19 cellular contexts compared by ENCODE assay signal in genomic region chr5:100694100-100694499, GRCh38.
"Had no signal": no experiment of that assay in that cellular context is flagged by ENCODE, and none has a peak within 500 bp of the region (broad histone marks: within the 10 kb centered on the region; RNA-seq: fewer than 3 reads in every experiment).

No MANE protein-coding gene starts in this region.

- H3K36me3 ChIP-seq: brain microvascular endothelial cell, gastroesophageal sphincter, right lobe of liver, transverse colon had no signal

- H3K4me1 Mint-ChIP-seq: nephron; stimulated activated memory B cell treated with anti-CD40 and anti-IgM and Interleukin-4, amounts not matched to agents 10 μg/mL and 1 μg/mL and 100 μg/mL, for 72 hours had no signal

- H3K27ac ChIP-seq: brain microvascular endothelial cell, gastroesophageal sphincter, psoas muscle, right lobe of liver, transverse colon had no signal

- H3K27me3 Mint-ChIP-seq: activated CD8-positive, alpha-beta memory T cell treated with anti-CD3 and anti-CD28 coated beads, Interleukin-2, amount 10 ng/mL, durations not matched to agents 7 days and 5 days; dendritic cell treated with granulocyte-macrophage colony-stimulating factor and Interleukin-4, amounts not matched to agents 40 ng/mL and 50 ng/mL, for 4 days; stimulated activated memory B cell treated with anti-CD40 and anti-IgM and Interleukin-4, amounts not matched to agents 10 μg/mL and 1 μg/mL and 100 μg/mL, for 72 hours had no signal

- DNase-seq: activated CD4-positive, alpha-beta T cell treated with anti-CD3 and anti-CD28 coated beads, Interleukin-2, amount 50 U/mL, for 4 hours; activated CD8-positive, alpha-beta memory T cell treated with anti-CD3 and anti-CD28 coated beads, Interleukin-2, amount 10 ng/mL, durations not matched to agents 7 days and 5 days; activated effector memory CD4-positive, alpha-beta T cell treated with anti-CD3 and anti-CD28 coated beads, Interleukin-2, amount 50 U/mL, for 16 hours; activated T-cell treated with anti-CD3 and anti-CD28 coated beads, Interleukin-2, amount 50 U/mL, for 4 hours; amniotic stem cell; brain microvascular endothelial cell; cerebellar nuclear complex; islet precursor cell; mucosa of descending colon; psoas muscle; right lobe of liver; transverse colon had no signal

- ATAC-seq: activated CD4-positive, CD25-positive, alpha-beta regulatory T cell treated with anti-CD3 and anti-CD28 coated beads, Interleukin-2, amount 50 U/mL, for 24 hours; activated CD8-positive, alpha-beta memory T cell treated with anti-CD3 and anti-CD28 coated beads, Interleukin-2, amount 10 ng/mL, durations not matched to agents 7 days and 5 days; activated naive CD4-positive, alpha-beta T cell treated with anti-CD3 and anti-CD28 coated beads, Interleukin-2, amount 50 U/mL, for 72 hours; activated T-cell treated with anti-CD3 and anti-CD28 coated beads, Interleukin-2, amount 50 U/mL, for 4 hours; gastroesophageal sphincter; left lobe of liver; mucosa of descending colon; psoas muscle; right lobe of liver; stimulated activated memory B cell treated with anti-CD40 and anti-IgM and Interleukin-4, amounts not matched to agents 10 μg/mL and 1 μg/mL and 100 μg/mL, for 72 hours had no signal

- H3K9me3 Mint-ChIP-seq: activated naive CD4-positive, alpha-beta T cell treated with anti-CD3 and anti-CD28 coated beads, Interleukin-2, amount 50 U/mL, for 72 hours; activated T-cell treated with anti-CD3 and anti-CD28 coated beads, Interleukin-2, amount 50 U/mL, for 4 hours; dendritic cell treated with granulocyte-macrophage colony-stimulating factor and Interleukin-4, amounts not matched to agents 40 ng/mL and 50 ng/mL, for 4 days; nephron; stimulated activated memory B cell treated with anti-CD40 and anti-IgM and Interleukin-4, amounts not matched to agents 10 μg/mL and 1 μg/mL and 100 μg/mL, for 72 hours had no signal

- H3K27me3 ChIP-seq: brain microvascular endothelial cell, gastroesophageal sphincter, right lobe of liver, transverse colon had no signal

- H3K36me3 Mint-ChIP-seq: activated naive CD4-positive, alpha-beta T cell treated with anti-CD3 and anti-CD28 coated beads, Interleukin-2, amount 50 U/mL, for 72 hours; stimulated activated memory B cell treated with anti-CD40 and anti-IgM and Interleukin-4, amounts not matched to agents 10 μg/mL and 1 μg/mL and 100 μg/mL, for 72 hours had no signal

- H3K27ac Mint-ChIP-seq: activated CD8-positive, alpha-beta memory T cell treated with anti-CD3 and anti-CD28 coated beads, Interleukin-2, amount 10 ng/mL, durations not matched to agents 7 days and 5 days; activated naive CD4-positive, alpha-beta T cell treated with anti-CD3 and anti-CD28 coated beads, Interleukin-2, amount 50 U/mL, for 72 hours; dendritic cell treated with granulocyte-macrophage colony-stimulating factor and Interleukin-4, amounts not matched to agents 40 ng/mL and 50 ng/mL, for 4 days; nephron; stimulated activated memory B cell treated with anti-CD40 and anti-IgM and Interleukin-4, amounts not matched to agents 10 μg/mL and 1 μg/mL and 100 μg/mL, for 72 hours had no signal

- H3K4me3 ChIP-seq: gastroesophageal sphincter, mucosa of descending colon, psoas muscle, right lobe of liver, transverse colon had no signal

- H3K4me3 Mint-ChIP-seq: activated CD8-positive, alpha-beta memory T cell treated with anti-CD3 and anti-CD28 coated beads, Interleukin-2, amount 10 ng/mL, durations not matched to agents 7 days and 5 days; activated T-cell treated with anti-CD3 and anti-CD28 coated beads, Interleukin-2, amount 50 U/mL, for 4 hours; dendritic cell treated with granulocyte-macrophage colony-stimulating factor and Interleukin-4, amounts not matched to agents 40 ng/mL and 50 ng/mL, for 4 days; nephron; stimulated activated memory B cell treated with anti-CD40 and anti-IgM and Interleukin-4, amounts not matched to agents 10 μg/mL and 1 μg/mL and 100 μg/mL, for 72 hours had no signal

- H3K9me3 ChIP-seq: gastroesophageal sphincter, mucosa of descending colon, psoas muscle, right lobe of liver, transverse colon had no signal

- H3K4me1 ChIP-seq: gastroesophageal sphincter, psoas muscle, right lobe of liver, transverse colon had no signal
